ENCODE assay signal across 9 cellular contexts in genomic region chr4:1192493-1193205, GRCh38. TPM values are rescaled to one million over a fixed set of nuclear protein-coding genes. Genes with fewer than 3 reads are reported as not detected.
A peak's percentile ranks its signal among the peaks of the same experiment; 100 is the strongest.
DNase-seq lines count a peak whose midpoint lies in the region; ATAC-seq, FAIRE-seq and TF ChIP-seq lines count a peak whose summit lies in the region.
"Had no signal": no experiment of that assay in that cellular context is flagged by ENCODE, and none has a peak within 500 bp of the region (broad histone marks: within the 10 kb centered on the region; RNA-seq: fewer than 3 reads in every experiment).

No MANE protein-coding gene starts in this region.

- H4K20me1 ChIP-seq in osteoblast (ENCODE audit: insufficient read depth, low read length): no peaks in the 10 kb centered on the region

- no peaks in the 10 kb centered on the region for H3K79me2 ChIP-seq in osteoblast (ENCODE audit: insufficient read depth, low read length)

- WGBS in A549 (ENCODE audit: missing lambda C conversion rate): 35% methylated on average over 8 of the region's 13 CpGs

- peak overlapping the region; percentile 79 for H2AFZ ChIP-seq in osteoblast (ENCODE audit: low read length)

- H3K36me3 ChIP-seq in RWPE2 (ENCODE audit: low read depth) (no peaks in the 10 kb centered on the region), osteoblast (ENCODE audit: insufficient read depth, low read length) (no peaks in the 10 kb centered on the region)

- H3K9me3 ChIP-seq in A549: no peaks in the 10 kb centered on the region
- H3K9me3 ChIP-seq in RWPE2 (ENCODE audit: severe bottlenecking): no peaks in the 10 kb centered on the region
- no peaks in the 10 kb centered on the region for H3K9me3 ChIP-seq in osteoblast (ENCODE audit: low read depth, low read length)

- no peak for TF ChIP-seq RAD21 in A549 (conservative IDR thresholded peaks at IDR 0.05 in 1 of 2, IDR thresholded peaks at IDR 0.05 in 1 of 2)

- POLR2A ChIA-PET in A549 (lab: Yijun Ruan, JAX): no interaction called here

- H3K4me1 ChIP-seq in A549 (peaks cover 19% of the 10 kb centered on the region), RWPE2 (ENCODE audit: insufficient read depth, poor library complexity, severe bottlenecking) (peaks cover 14% of the 10 kb centered on the region), osteoblast (ENCODE audit: insufficient read depth, low read length) (peaks cover 28% of the 10 kb centered on the region)

- TF ChIP-seq EP300 in A549 (IDR thresholded peaks at IDR 0.05): no peak

- H3K27me3 ChIP-seq in RWPE2 (ENCODE audit: insufficient read depth, poor library complexity, severe bottlenecking): no peaks in the 10 kb centered on the region
- H3K27me3 ChIP-seq in osteoblast (ENCODE audit: insufficient read depth, low read length): no peaks in the 10 kb centered on the region

- no peak for TF ChIP-seq POLR2A in A549 (IDR thresholded peaks at IDR 0.05; ENCODE audit: low read length)

- TF ChIP-seq CTCF in A549 (IDR thresholded peaks at IDR 0.05) (no peak), RWPE2 (IDR thresholded peaks at IDR 0.05; ENCODE audit: poor library complexity, severe bottlenecking) (no peak), fibroblast of the aortic adventitia (IDR thresholded peaks at IDR 0.05; ENCODE audit: insufficient read depth, low read length) (no peak), osteoblast (IDR thresholded peaks at IDR 0.05; ENCODE audit: extremely low read depth, low read depth, low read length) (no peak)

- CTCF ChIA-PET in A549 (lab: Yijun Ruan, JAX): interaction anchor here (1.5 to 1.8 kb wide), 2 partner anchors 10 to 25 kb away, joined by 4 to 6 read pairs; no protein-coding TSS in a partner anchor

- no peak for FAIRE-seq in A549 (lab: Jason Lieb, UNC)

- H3K27ac ChIP-seq in A549 (peak overlapping the region; percentile 73 to 89), RWPE2 (ENCODE audit: poor library complexity, severe bottlenecking) (peak overlapping the region; percentile 57), osteoblast (ENCODE audit: low read depth, low read length) (peak overlapping the region; percentile 85)

- H3K4me3 ChIP-seq in A549: no peak overlapping the region
- no peak overlapping the region for H3K4me3 ChIP-seq in RWPE2 (ENCODE audit: severe bottlenecking)
- H3K4me3 ChIP-seq in fibroblast of the aortic adventitia (ENCODE audit: low read depth, low read length): peak overlapping the region; percentile 40
- peak overlapping the region; percentile 36 for H3K4me3 ChIP-seq in osteoblast (ENCODE audit: insufficient read depth, low read length)

- peak overlapping the region; percentile 51 for H3K4me2 ChIP-seq in A549
- peak overlapping the region; percentile 75 for H3K4me2 ChIP-seq in osteoblast (ENCODE audit: insufficient read depth, low read length)

- ATAC-seq in A549 (peak; percentile 85 to 86), RWPE2 (ENCODE audit: low read depth) (peak; percentile 75), GM21737 (IDR thresholded peaks at IDR 0.05; ENCODE audit: unreplicated experiment) (no peak)
- ATAC-seq in activated CD4-positive, CD25-positive, alpha-beta regulatory T cell treated with anti-CD3 and anti-CD28 coated beads, Interleukin-2, amount 50 U/mL, for 24 hours: no peak

- DNase-seq in A549 (ENCODE audit: low read depth in 1 of 2, low spot score in 1 of 2) (peak; percentile 20 to 35), RWPE2 (ENCODE audit: low spot score) (peak; percentile 49), fibroblast of the aortic adventitia (ENCODE audit: low read depth) (no peak), osteoblast (ENCODE audit: insufficient read length, low spot score, missing footprints) (peak; percentile 98), SW480 (ENCODE audit: low spot score) (no peak), COLO829 (ENCODE audit: low spot score) (no peak)
- DNase-seq: activated naive CD4-positive, alpha-beta T cell treated with Interleukin-2 at 50 U/mL for 16 hours had no signal

TF ChIP-seq in A549, 52 proteins besides CTCF, POLR2A, EP300 and RAD21:
- TF ChIP-seq CHD2 (IDR thresholded peaks at IDR 0.05; ENCODE audit: low read length, partially characterized antibody) (no peak), FOSL2 (IDR thresholded peaks at IDR 0.05) (no peak), FOSL2 (CRISPR knock-in tag; IDR thresholded peaks at IDR 0.05) (no peak), RARB (CRISPR knock-in tag; IDR thresholded peaks at IDR 0.05) (no peak), MAZ (IDR thresholded peaks at IDR 0.05; ENCODE audit: borderline replicate concordance, low read depth, low read length) (no peak), ZC3H11A (IDR thresholded peaks at IDR 0.05) (no peak), TFCP2L1 (CRISPR knock-in tag; IDR thresholded peaks at IDR 0.05) (no peak), CBX2 (IDR thresholded peaks at IDR 0.05; ENCODE audit: borderline replicate concordance, low read depth) (no peak), ZNF302 (CRISPR knock-in tag; IDR thresholded peaks at IDR 0.05) (no peak), PHF8 (IDR thresholded peaks at IDR 0.05; ENCODE audit: borderline replicate concordance, low read depth) (no peak), ATOH8 (CRISPR knock-in tag; IDR thresholded peaks at IDR 0.05; ENCODE audit: low read depth) (no peak), SMC3 (IDR thresholded peaks at IDR 0.05) (no peak), ZFP36 (IDR thresholded peaks at IDR 0.05; ENCODE audit: borderline replicate concordance, partially characterized antibody) (no peak), E2F6 (IDR thresholded peaks at IDR 0.05; ENCODE audit: borderline replicate concordance, low read depth) (no peak), MAX (IDR thresholded peaks at IDR 0.05) (no peak), EHF (CRISPR knock-in tag; IDR thresholded peaks at IDR 0.05) (no peak), EHMT2 (IDR thresholded peaks at IDR 0.05; ENCODE audit: low read depth) (no peak), MAFK (IDR thresholded peaks at IDR 0.05; ENCODE audit: partially characterized antibody) (no peak), KDM5A (IDR thresholded peaks at IDR 0.05) (no peak)

RNA-seq across cellular contexts. Expression of gene SPON2, which starts 20.3 kb away (rescaled TPM):
- polyA plus RNA-seq in A549 (2011; rRNA removed) (0.12 and 0.24 TPM in 2 replicates), A549 (2017; fragmentation: RNase III; extraction: RNeasy Plus Mini Kit Qiagen cat#74134 plus additional on column Dnase treatment) (0.07 to 0.54 TPM (median 0.15 TPM) in 3 replicates)
- polyA plus RNA-seq in A549 (2012; cell fraction: cytosol; rRNA removed): 0.04 and 0.10 TPM in 2 replicates
- polyA plus RNA-seq in A549 (2012; cell fraction: nucleus; rRNA removed): 0.60 and 0.73 TPM in 2 replicates
- polyA minus RNA-seq in A549 (2011; rRNA and poly(A)+ RNA removed): 0.29 and 0.63 TPM in 2 replicates
- total RNA-seq in fibroblast of the aortic adventitia (ENCODE audit: low replicate concordance) (21.1 and 409 TPM in 2 replicates), osteoblast (29.8 and 38.7 TPM in 2 replicates)

RNA-seq across cellular contexts. Expression of gene CTBP1, which starts 56.3 kb away (rescaled TPM):
- polyA plus RNA-seq in A549 (2011; rRNA removed): 39.3 and 43.1 TPM in 2 replicates
- 193 and 300 TPM in 2 replicates for polyA plus RNA-seq in A549 (2012; cell fraction: cytosol; rRNA removed)
- 430 and 585 TPM in 2 replicates for polyA plus RNA-seq in A549 (2012; cell fraction: nucleus; rRNA removed)
- 85.3 to 94.1 TPM (median 93.1 TPM) in 3 replicates for polyA plus RNA-seq in A549 (2017; fragmentation: RNase III; extraction: RNeasy Plus Mini Kit Qiagen cat#74134 plus additional on column Dnase treatment)
- polyA minus RNA-seq in A549 (2011; rRNA and poly(A)+ RNA removed): 64.1 and 89.8 TPM in 2 replicates
- 141 and 191 TPM in 2 replicates for total RNA-seq in fibroblast of the aortic adventitia (ENCODE audit: low replicate concordance)
- 246 and 262 TPM in 2 replicates for total RNA-seq in osteoblast

Comparison
In these comparisons a context has a peak if more than half of its experiments do, and no peak if none do; other contexts are left out.
1. ATAC-seq: peak in A549 (2 of 2) and RWPE2 (single experiment); none in GM21737 (single experiment) and activated CD4-positive, CD25-positive, alpha-beta regulatory T cell treated with anti-CD3 and anti-CD28 coated beads, Interleukin-2, amount 50 U/mL, for 24 hours (0 of 2).
2. DNase-seq: peak in A549 (2 of 2), RWPE2 (single experiment) and osteoblast (single experiment); none in fibroblast of the aortic adventitia (single experiment), SW480 (single experiment) and COLO829 (single experiment).
3. H3K4me3 ChIP-seq: peak in fibroblast of the aortic adventitia (single experiment) and osteoblast (single experiment); none in A549 (single experiment) and RWPE2 (single experiment).
4. Peak in every context shown above with its lines, with median percentiles within 50 percentile points of each other: H3K27ac ChIP-seq.